In genomic region chr18:76530391-76530790, GRCh38 we compare ENCODE assay signal across 34 cellular contexts.
"Had no signal": no experiment of that assay in that cellular context is flagged by ENCODE, and none has a peak within 500 bp of the region (broad histone marks: within the 10 kb centered on the region; RNA-seq: fewer than 3 reads in every experiment).

No MANE protein-coding gene starts in this region.

- H3K36me3 ChIP-seq: ascending aorta, breast epithelium, cardiac muscle cell, esophagus muscularis mucosa, gastrocnemius medialis, WERI-Rb-1 had no signal

- DNase-seq: activated B cell treated with CpG ODN at 0.5 μM for 24 hours; activated CD4-positive, alpha-beta memory T cell treated with anti-CD3 and anti-CD28 coated beads for 36 hours; activated CD4-positive, alpha-beta T cell treated with anti-CD3 and anti-CD28 coated beads for 36 hours; activated CD4-positive, alpha-beta T cell treated with anti-CD3 and anti-CD28 coated beads, Interleukin-2, amount 10 ng/mL, durations not matched to agents 24 days and 14 days; activated CD8-positive, alpha-beta memory T cell treated with anti-CD3 and anti-CD28 coated beads, Interleukin-2, amount 50 U/mL, for 48 hours; activated gamma-delta T cell; activated naive CD4-positive, alpha-beta T cell; activated naive CD4-positive, alpha-beta T cell treated with anti-CD3 and anti-CD28 coated beads, Interleukin-2, amount 10 ng/mL, durations not matched to agents 7 days and 5 days; activated naive CD8-positive, alpha-beta T cell treated with anti-CD3 and anti-CD28 coated beads, Interleukin-2, amount 10 ng/mL, durations not matched to agents 7 days and 5 days; activated T-cell treated with anti-CD3 and anti-CD28 coated beads for 4 hours; activated T-cell treated with anti-CD3 and anti-CD28 coated beads, Interleukin-2, amount 50 U/mL, for 24 hours; activated T-cell treated with anti-CD3 and anti-CD28 coated beads, Interleukin-2, amount 50 U/mL, for 72 hours; central memory CD4-positive, alpha-beta T cell; cerebellar nuclear complex; dorsolateral prefrontal cortex; effector memory CD4-positive, alpha-beta T cell; endodermal cell; erythroblast; foreskin keratinocyte; gastrocnemius medialis; T-helper 1 cell; T-helper 17 cell; T1000 had no signal

- H3K27ac Mint-ChIP-seq: activated B cell treated with CpG ODN at 0.5 μM for 24 hours; activated CD4-positive, alpha-beta memory T cell treated with anti-CD3 and anti-CD28 coated beads for 36 hours; activated CD4-positive, alpha-beta T cell treated with anti-CD3 and anti-CD28 coated beads for 36 hours; activated CD4-positive, alpha-beta T cell treated with anti-CD3 and anti-CD28 coated beads, Interleukin-2, amount 10 ng/mL, durations not matched to agents 24 days and 14 days; activated naive CD4-positive, alpha-beta T cell treated with anti-CD3 and anti-CD28 coated beads, Interleukin-2, amount 10 ng/mL, durations not matched to agents 7 days and 5 days; activated naive CD4-positive, alpha-beta T cell treated with anti-CD3 and anti-CD28 coated beads, Interleukin-2, amount 50 U/mL, for 72 hours; activated naive CD8-positive, alpha-beta T cell treated with anti-CD3 and anti-CD28 coated beads, Interleukin-2, amount 10 ng/mL, durations not matched to agents 7 days and 5 days; activated T-cell treated with anti-CD3 and anti-CD28 coated beads, Interleukin-2, amount 50 U/mL, for 24 hours; activated T-cell treated with anti-CD3 and anti-CD28 coated beads, Interleukin-2, amount 50 U/mL, for 72 hours; endodermal cell; T-helper 17 cell; T-helper 2 cell treated with Interferon-gamma antibody and Interleukin-4, amounts not matched to agents 5 μg/mL and 100 μg/mL, for 36 hours had no signal

- H3K27ac ChIP-seq: ascending aorta, breast epithelium, cardiac muscle cell, coronary artery, dorsolateral prefrontal cortex, esophagus muscularis mucosa, foreskin keratinocyte, gastrocnemius medialis, WERI-Rb-1 had no signal

- H3K9me3 Mint-ChIP-seq: activated B cell treated with CpG ODN at 0.5 μM for 24 hours; activated CD4-positive, alpha-beta memory T cell treated with anti-CD3 and anti-CD28 coated beads for 36 hours; activated CD4-positive, alpha-beta T cell treated with anti-CD3 and anti-CD28 coated beads, Interleukin-2, amount 10 ng/mL, durations not matched to agents 24 days and 14 days; activated naive CD4-positive, alpha-beta T cell treated with anti-CD3 and anti-CD28 coated beads, Interleukin-2, amount 10 ng/mL, durations not matched to agents 7 days and 5 days; activated naive CD4-positive, alpha-beta T cell treated with anti-CD3 and anti-CD28 coated beads, Interleukin-2, amount 50 U/mL, for 72 hours; activated naive CD8-positive, alpha-beta T cell treated with anti-CD3 and anti-CD28 coated beads, Interleukin-2, amount 10 ng/mL, durations not matched to agents 7 days and 5 days; activated T-cell treated with anti-CD3 and anti-CD28 coated beads, Interleukin-2, amount 50 U/mL, for 24 hours; activated T-cell treated with anti-CD3 and anti-CD28 coated beads, Interleukin-2, amount 50 U/mL, for 72 hours; dendritic cell treated with granulocyte-macrophage colony-stimulating factor and Interleukin-4, amounts not matched to agents 40 ng/mL and 50 ng/mL, for 4 days; endodermal cell; T-helper 2 cell treated with Interferon-gamma antibody and Interleukin-4, amounts not matched to agents 5 μg/mL and 100 μg/mL, for 36 hours had no signal

- H3K4me1 ChIP-seq: ascending aorta, breast epithelium had no signal

- H3K4me3 Mint-ChIP-seq: activated B cell treated with CpG ODN at 0.5 μM for 24 hours; activated CD4-positive, alpha-beta memory T cell treated with anti-CD3 and anti-CD28 coated beads for 36 hours; activated CD4-positive, alpha-beta T cell treated with anti-CD3 and anti-CD28 coated beads for 36 hours; activated CD4-positive, alpha-beta T cell treated with anti-CD3 and anti-CD28 coated beads, Interleukin-2, amount 10 ng/mL, durations not matched to agents 24 days and 14 days; activated naive CD4-positive, alpha-beta T cell treated with anti-CD3 and anti-CD28 coated beads, Interleukin-2, amount 10 ng/mL, durations not matched to agents 7 days and 5 days; activated naive CD8-positive, alpha-beta T cell treated with anti-CD3 and anti-CD28 coated beads, Interleukin-2, amount 10 ng/mL, durations not matched to agents 7 days and 5 days; activated T-cell treated with anti-CD3 and anti-CD28 coated beads, Interleukin-2, amount 50 U/mL, for 24 hours; dendritic cell treated with granulocyte-macrophage colony-stimulating factor and Interleukin-4, amounts not matched to agents 40 ng/mL and 50 ng/mL, for 4 days; endodermal cell; T-helper 2 cell treated with Interferon-gamma antibody and Interleukin-4, amounts not matched to agents 5 μg/mL and 100 μg/mL, for 36 hours had no signal

- H3K36me3 Mint-ChIP-seq: activated CD4-positive, alpha-beta memory T cell treated with anti-CD3 and anti-CD28 coated beads for 36 hours; activated naive CD4-positive, alpha-beta T cell treated with anti-CD3 and anti-CD28 coated beads, Interleukin-2, amount 10 ng/mL, durations not matched to agents 7 days and 5 days; activated naive CD4-positive, alpha-beta T cell treated with anti-CD3 and anti-CD28 coated beads, Interleukin-2, amount 50 U/mL, for 72 hours; activated naive CD8-positive, alpha-beta T cell treated with anti-CD3 and anti-CD28 coated beads, Interleukin-2, amount 10 ng/mL, durations not matched to agents 7 days and 5 days; brain had no signal

- ATAC-seq: activated CD4-positive, alpha-beta T cell treated with anti-CD3 and anti-CD28 coated beads for 36 hours; activated CD4-positive, CD25-positive, alpha-beta regulatory T cell treated with anti-CD3 and anti-CD28 coated beads, Interleukin-2, amount 50 U/mL, for 24 hours; activated naive CD4-positive, alpha-beta T cell treated with anti-CD3 and anti-CD28 coated beads, Interleukin-2, amount 50 U/mL, for 72 hours; activated T-cell treated with anti-CD3 and anti-CD28 coated beads, Interleukin-2, amount 50 U/mL, for 72 hours; foreskin keratinocyte; gastrocnemius medialis; T-helper 17 cell had no signal

- H3K4me3 ChIP-seq: ascending aorta, breast epithelium, cardiac muscle cell, coronary artery, dorsolateral prefrontal cortex, esophagus muscularis mucosa, gastrocnemius medialis had no signal

- H3K9me3 ChIP-seq: ascending aorta, breast epithelium, esophagus muscularis mucosa, gastrocnemius medialis had no signal

- H3K27me3 Mint-ChIP-seq: dendritic cell treated with granulocyte-macrophage colony-stimulating factor and Interleukin-4, amounts not matched to agents 40 ng/mL and 50 ng/mL, for 4 days had no signal

- H3K27me3 ChIP-seq: ascending aorta, breast epithelium, cardiac muscle cell had no signal
